Comparison of ENCODE assay signal across 2 cellular contexts in the genomic region with DNA sequence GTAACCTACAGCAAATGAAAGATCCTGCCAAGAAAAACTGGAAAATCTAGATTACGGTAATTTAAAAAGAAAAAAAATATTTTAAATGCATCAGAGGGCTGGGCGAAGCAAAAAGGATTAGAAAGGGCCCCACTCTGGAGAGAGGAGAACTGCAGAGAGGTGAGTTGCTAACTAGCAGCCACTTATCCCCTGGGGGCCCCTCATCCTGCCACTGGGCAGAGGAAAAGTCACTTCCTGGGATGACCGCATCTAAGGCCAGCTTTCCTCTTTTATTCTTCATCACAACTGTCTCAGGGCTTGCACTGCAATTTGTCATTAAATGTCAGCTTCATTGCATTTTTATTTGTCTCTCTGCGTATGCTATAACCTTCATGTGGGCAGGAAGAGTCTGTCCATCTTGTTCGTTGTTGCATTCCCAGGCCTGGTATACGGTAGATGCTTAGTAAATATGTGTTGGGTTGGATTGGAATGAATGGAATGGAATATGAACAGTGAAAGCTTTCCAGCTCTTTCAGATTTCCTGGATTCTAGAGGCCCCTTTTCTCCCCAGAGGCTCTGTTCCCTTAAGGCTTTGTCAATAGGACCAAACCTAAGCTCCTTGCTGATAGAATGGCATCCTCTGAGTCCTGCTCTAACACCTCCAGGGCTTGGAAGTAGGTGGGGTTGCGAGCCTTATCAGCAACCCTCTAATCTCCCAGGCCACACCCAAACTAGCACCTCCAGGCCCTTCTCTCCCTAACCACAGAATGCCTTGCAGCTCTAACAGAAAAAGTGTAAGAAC.
TF ChIP-seq lines count a peak whose summit lies in the region.

No MANE protein-coding gene starts in this region.

TF ChIP-seq in HepG2, 621 proteins besides CTCF, POLR2A, EP300 and RAD21:
- TF ChIP-seq SOX13 (IDR thresholded peaks at IDR 0.05), result no peak
- no peak for TF ChIP-seq SOX13 (CRISPR knock-in tag; conservative IDR thresholded peaks at IDR 0.05 in 1 of 2, IDR thresholded peaks at IDR 0.05 in 1 of 2)
- TF ChIP-seq TEAD3 (CRISPR knock-in tag; optimal IDR thresholded peaks at IDR 0.05; ENCODE audit: borderline replicate concordance), result peak; percentile 46
- TF ChIP-seq ZNF775 (CRISPR knock-in tag; IDR thresholded peaks at IDR 0.05; ENCODE audit: borderline replicate concordance), result no peak

TF ChIP-seq in SK-N-SH treated with all-trans-retinoic acid at 6 μM for 48 hours, 23 proteins besides CTCF, POLR2A, EP300 and RAD21:
- TF ChIP-seq, protein P1, sequence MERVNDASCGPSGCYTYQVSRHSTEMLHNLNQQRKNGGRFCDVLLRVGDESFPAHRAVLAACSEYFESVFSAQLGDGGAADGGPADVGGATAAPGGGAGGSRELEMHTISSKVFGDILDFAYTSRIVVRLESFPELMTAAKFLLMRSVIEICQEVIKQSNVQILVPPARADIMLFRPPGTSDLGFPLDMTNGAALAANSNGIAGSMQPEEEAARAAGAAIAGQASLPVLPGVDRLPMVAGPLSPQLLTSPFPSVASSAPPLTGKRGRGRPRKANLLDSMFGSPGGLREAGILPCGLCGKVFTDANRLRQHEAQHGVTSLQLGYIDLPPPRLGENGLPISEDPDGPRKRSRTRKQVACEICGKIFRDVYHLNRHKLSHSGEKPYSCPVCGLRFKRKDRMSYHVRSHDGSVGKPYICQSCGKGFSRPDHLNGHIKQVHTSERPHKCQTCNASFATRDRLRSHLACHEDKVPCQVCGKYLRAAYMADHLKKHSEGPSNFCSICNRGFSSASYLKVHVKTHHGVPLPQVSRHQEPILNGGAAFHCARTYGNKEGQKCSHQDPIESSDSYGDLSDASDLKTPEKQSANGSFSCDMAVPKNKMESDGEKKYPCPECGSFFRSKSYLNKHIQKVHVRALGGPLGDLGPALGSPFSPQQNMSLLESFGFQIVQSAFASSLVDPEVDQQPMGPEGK (CRISPR knock-in tag; IDR thresholded peaks at IDR 0.05; ENCODE audit: borderline replicate concordance), result no peak
- TF ChIP-seq ZNF70 (CRISPR knock-in tag; IDR thresholded peaks at IDR 0.05) (no peak), GLIS3 (CRISPR knock-in tag; IDR thresholded peaks at IDR 0.05) (no peak), ISL1 (CRISPR knock-in tag; IDR thresholded peaks at IDR 0.05) (no peak), ZC3H10 (CRISPR knock-in tag; IDR thresholded peaks at IDR 0.05) (no peak), TCF4 (CRISPR knock-in tag; IDR thresholded peaks at IDR 0.05; ENCODE audit: borderline replicate concordance) (no peak), RARB (CRISPR knock-in tag; IDR thresholded peaks at IDR 0.05) (no peak)
- TF ChIP-seq, protein P2, sequence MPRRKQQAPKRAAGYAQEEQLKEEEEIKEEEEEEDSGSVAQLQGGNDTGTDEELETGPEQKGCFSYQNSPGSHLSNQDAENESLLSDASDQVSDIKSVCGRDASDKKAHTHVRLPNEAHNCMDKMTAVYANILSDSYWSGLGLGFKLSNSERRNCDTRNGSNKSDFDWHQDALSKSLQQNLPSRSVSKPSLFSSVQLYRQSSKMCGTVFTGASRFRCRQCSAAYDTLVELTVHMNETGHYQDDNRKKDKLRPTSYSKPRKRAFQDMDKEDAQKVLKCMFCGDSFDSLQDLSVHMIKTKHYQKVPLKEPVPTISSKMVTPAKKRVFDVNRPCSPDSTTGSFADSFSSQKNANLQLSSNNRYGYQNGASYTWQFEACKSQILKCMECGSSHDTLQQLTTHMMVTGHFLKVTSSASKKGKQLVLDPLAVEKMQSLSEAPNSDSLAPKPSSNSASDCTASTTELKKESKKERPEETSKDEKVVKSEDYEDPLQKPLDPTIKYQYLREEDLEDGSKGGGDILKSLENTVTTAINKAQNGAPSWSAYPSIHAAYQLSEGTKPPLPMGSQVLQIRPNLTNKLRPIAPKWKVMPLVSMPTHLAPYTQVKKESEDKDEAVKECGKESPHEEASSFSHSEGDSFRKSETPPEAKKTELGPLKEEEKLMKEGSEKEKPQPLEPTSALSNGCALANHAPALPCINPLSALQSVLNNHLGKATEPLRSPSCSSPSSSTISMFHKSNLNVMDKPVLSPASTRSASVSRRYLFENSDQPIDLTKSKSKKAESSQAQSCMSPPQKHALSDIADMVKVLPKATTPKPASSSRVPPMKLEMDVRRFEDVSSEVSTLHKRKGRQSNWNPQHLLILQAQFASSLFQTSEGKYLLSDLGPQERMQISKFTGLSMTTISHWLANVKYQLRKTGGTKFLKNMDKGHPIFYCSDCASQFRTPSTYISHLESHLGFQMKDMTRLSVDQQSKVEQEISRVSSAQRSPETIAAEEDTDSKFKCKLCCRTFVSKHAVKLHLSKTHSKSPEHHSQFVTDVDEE (CRISPR knock-in tag; IDR thresholded peaks at IDR 0.05), result no peak
